8 cellular contexts compared by ENCODE assay signal in genomic region chr18:5294113-5294617, GRCh38. TPM values are rescaled to one million over a fixed set of nuclear protein-coding genes. Genes with fewer than 3 reads are reported as not detected.
A peak's percentile ranks its signal among the peaks of the same experiment; 100 is the strongest.
DNase-seq lines count a peak whose midpoint lies in the region; ATAC-seq, FAIRE-seq and TF ChIP-seq lines count a peak whose summit lies in the region.

No MANE protein-coding gene starts in this region.

- H3K4me1 ChIP-seq in colonic mucosa (peaks cover 8% of the 10 kb centered on the region), mucosa of stomach (ENCODE audit: control insufficient read depth, insufficient read depth, low read length) (peaks cover 9% of the 10 kb centered on the region), suprapubic skin (peaks cover 8% of the 10 kb centered on the region)

- in situ Hi-C loops in ACHN (cut with HindIII; ENCODE audit: low pct_ligation_motif_present, low pct_unique_long_range_greater_than_20kb, low sequenced_read_pairs): no loop called here

- H3K27me3 ChIP-seq in colonic mucosa (no peaks in the 10 kb centered on the region), mucosa of stomach (ENCODE audit: control insufficient read depth, insufficient read depth, low read length) (no peaks in the 10 kb centered on the region), suprapubic skin (no peaks in the 10 kb centered on the region)

- TF ChIP-seq CTCF in colonic mucosa (IDR thresholded peaks at IDR 0.05) (no peak), suprapubic skin (IDR thresholded peaks at IDR 0.05) (no peak)

- H3K27ac ChIP-seq in colonic mucosa (peak overlapping the region; percentile 98), suprapubic skin (peak overlapping the region; percentile 99)

- H3K9ac ChIP-seq in colonic mucosa (ENCODE audit: low read depth in 2 of 2, low read length in 2 of 2) (peak overlapping the region; percentile 80 to 82), mucosa of stomach (ENCODE audit: low read length) (peak overlapping the region; percentile 85)

- 33% methylated on average over 9 of the region's 9 CpGs for WGBS in suprapubic skin

- H3K36me3 ChIP-seq in colonic mucosa (no peaks in the 10 kb centered on the region), mucosa of stomach (ENCODE audit: control insufficient read depth, insufficient read depth, low read length) (no peaks in the 10 kb centered on the region), suprapubic skin (peaks cover 24% of the 10 kb centered on the region)

- H3K4me3 ChIP-seq in colonic mucosa (peak overlapping the region; percentile 74), mucosa of stomach (ENCODE audit: low read length) (peak overlapping the region; percentile 33), suprapubic skin (peak overlapping the region; percentile 92)

- no peak for TF ChIP-seq POLR2A in suprapubic skin (IDR thresholded peaks at IDR 0.05)

- ATAC-seq in GM19372 (IDR thresholded peaks at IDR 0.05; ENCODE audit: low read depth, unreplicated experiment) (peak; percentile 3), HG03025 (IDR thresholded peaks at IDR 0.05; ENCODE audit: low FRiP score, unreplicated experiment) (no peak)

- DNase-seq in RPMI7951 (ENCODE audit: low read depth): peak; percentile 4
- peak; percentile 76 for DNase-seq in colonic mucosa
- peak in 1 of 2 donors; percentile 82 for DNase-seq in suprapubic skin (ENCODE audit: low spot score in 2 of 2)
- no peak for DNase-seq in ACHN
- no peak for DNase-seq in HTR-8/SVneo (ENCODE audit: insufficient read length, low spot score)

- H3K9me3 ChIP-seq in colonic mucosa (no peaks in the 10 kb centered on the region), mucosa of stomach (ENCODE audit: control insufficient read depth, low read length) (no peaks in the 10 kb centered on the region), suprapubic skin (no peaks in the 10 kb centered on the region)

- no peak for TF ChIP-seq EP300 in suprapubic skin (IDR thresholded peaks at IDR 0.05)

- FAIRE-seq in HTR-8/SVneo (lab: Jason Lieb, UNC): no peak

- intact Hi-C loops in colonic mucosa (cut with DNase I): no loop called here

RNA-seq across cellular contexts. Expression of gene ZBTB14, which starts 1.4 kb away (rescaled TPM):
- total RNA-seq in RPMI7951 (2014; rRNA removed; shearing (Covaris generic)): 9.7 and 12.4 TPM in 2 replicates
- total RNA-seq in colonic mucosa: 10 to 100 TPM; 10.7 to 11.8 TPM
- total RNA-seq in suprapubic skin: 10 to 100 TPM; 11.0 to 19.8 (median 16.4) TPM

Comparison
In these comparisons a context has a peak if more than half of its experiments do, and no peak if none do; other contexts are left out.
1. DNase-seq: peak in RPMI7951 (single experiment) and colonic mucosa (single experiment); none in ACHN (single experiment) and HTR-8/SVneo (single experiment).
2. H3K4me3 ChIP-seq: peak in every context shown above with its lines; median percentile 92 in suprapubic skin; 74 in colonic mucosa; 33 in mucosa of stomach.